ENCODE assay signal across 31 cellular contexts in the genomic region with DNA sequence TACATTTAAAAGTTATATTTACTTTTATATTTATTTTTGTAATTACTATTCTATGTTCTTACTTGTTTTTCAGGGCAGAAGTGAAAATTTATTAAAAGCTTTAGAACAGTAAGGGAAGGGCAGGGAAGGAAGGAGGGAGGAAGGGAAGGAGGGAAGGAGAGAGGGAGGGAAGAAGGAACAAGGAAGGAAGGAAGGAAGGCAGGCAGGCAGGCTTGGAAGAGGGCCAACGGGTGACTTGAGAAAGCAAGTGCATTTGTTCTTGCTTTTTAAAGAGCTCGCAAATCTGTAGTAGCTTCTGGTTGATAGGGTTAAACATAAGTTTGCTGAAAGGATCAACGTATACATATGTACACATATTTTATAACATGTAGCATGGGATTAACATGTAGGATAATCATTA.
"Had no signal": no experiment of that assay in that cellular context is flagged by ENCODE, and none has a peak within 500 bp of the region (broad histone marks: within the 10 kb centered on the region; RNA-seq: fewer than 3 reads in every experiment).

No MANE protein-coding gene starts in this region.

- DNase-seq: activated CD4-positive, alpha-beta memory T cell treated with anti-CD3 and anti-CD28 coated beads, Interleukin-2, amount 10 ng/mL, durations not matched to agents 7 days and 5 days; activated CD4-positive, alpha-beta T cell treated with anti-CD3 and anti-CD28 coated beads for 36 hours; activated CD4-positive, alpha-beta T cell treated with anti-CD3 and anti-CD28 coated beads, Interleukin-2, amount 10 ng/mL, durations not matched to agents 24 days and 14 days; activated CD4-positive, alpha-beta T cell treated with anti-CD3 and anti-CD28 coated beads, Interleukin-2, amount 50 U/mL, for 4 hours; activated CD4-positive, CD25-positive, alpha-beta regulatory T cell; activated CD4-positive, CD25-positive, alpha-beta regulatory T cell treated with anti-CD3 and anti-CD28 coated beads, Interleukin-2, amount 50 U/mL, for 72 hours; activated effector memory CD4-positive, alpha-beta T cell treated with anti-CD3 and anti-CD28 coated beads, Interleukin-2, amount 50 U/mL, for 16 hours; activated naive CD4-positive, alpha-beta T cell treated with anti-CD3 and anti-CD28 coated beads for 36 hours; activated naive CD8-positive, alpha-beta T cell treated with anti-CD3 and anti-CD28 coated beads for 36 hours; activated naive CD8-positive, alpha-beta T cell treated with anti-CD3 and anti-CD28 coated beads, Interleukin-2, amount 50 U/mL, for 24 hours; activated T-cell treated with anti-CD3 and anti-CD28 coated beads, Interleukin-2, amount 50 U/mL, for 48 hours; adrenal gland; amygdala; aorta; body of pancreas; caudate nucleus; cortex of kidney; dermis blood vessel endothelial cell; effector CD4-positive, alpha-beta T cell; esophagus squamous epithelium; foreskin melanocyte; heart right ventricle; T1000 had no signal

- H3K36me3 ChIP-seq: adrenal gland, esophagus squamous epithelium, gastroesophageal sphincter, heart right ventricle had no signal

- H3K27ac Mint-ChIP-seq: activated CD4-positive, alpha-beta memory T cell treated with anti-CD3 and anti-CD28 coated beads, Interleukin-2, amount 10 ng/mL, durations not matched to agents 7 days and 5 days; activated CD4-positive, alpha-beta T cell treated with anti-CD3 and anti-CD28 coated beads for 36 hours; activated CD4-positive, alpha-beta T cell treated with anti-CD3 and anti-CD28 coated beads, Interleukin-2, amount 10 ng/mL, durations not matched to agents 24 days and 14 days; activated naive CD4-positive, alpha-beta T cell treated with anti-CD3 and anti-CD28 coated beads for 36 hours; activated naive CD4-positive, alpha-beta T cell treated with anti-CD3 and anti-CD28 coated beads, Interleukin-2, amount 50 U/mL, for 24 hours; activated naive CD8-positive, alpha-beta T cell treated with anti-CD3 and anti-CD28 coated beads for 36 hours; activated naive CD8-positive, alpha-beta T cell treated with anti-CD3 and anti-CD28 coated beads, Interleukin-2, amount 50 U/mL, for 24 hours; activated T-helper 1 cell treated with anti-CD3 and anti-CD28 coated beads, Interleukin-12 subunit alpha, Interleukin-12 subunit beta, Interleukin-2, Interleukin-4 antibody, amounts not matched to agents 30 ng/mL and 10 ng/mL and 1 ng/mL, durations not matched to agents 14 hours and 24 hours and 36 hours; activated T-helper 2 cell treated with anti-CD3 and anti-CD28 coated beads, Interferon-gamma antibody, Interleukin-2, Interleukin-4, amounts not matched to agents 10 μg/mL and 5 μg/mL and 100 μg/mL, durations not matched to agents 14 hours and 24 hours and 36 hours; T-helper 1 cell treated with Interleukin-12 subunit alpha and Interleukin-12 subunit beta and Interleukin-4 antibody, amounts not matched to agents 30 μg/mL and 1 μg/mL, for 36 hours; T-helper 2 cell treated with Interferon-gamma antibody and Interleukin-4, amounts not matched to agents 5 μg/mL and 100 μg/mL, for 36 hours had no signal

- H2AFZ ChIP-seq: hepatocyte had no signal

- H3K27me3 ChIP-seq: adrenal gland, body of pancreas, esophagus squamous epithelium, gastroesophageal sphincter, heart right ventricle, hepatocyte had no signal

- H3K27ac ChIP-seq: adrenal gland, body of pancreas, epithelial cell of prostate, esophagus squamous epithelium, gastroesophageal sphincter, heart right ventricle, hepatocyte had no signal

- H3K4me3 Mint-ChIP-seq: activated CD4-positive, alpha-beta memory T cell treated with anti-CD3 and anti-CD28 coated beads, Interleukin-2, amount 10 ng/mL, durations not matched to agents 7 days and 5 days; activated CD4-positive, alpha-beta T cell treated with anti-CD3 and anti-CD28 coated beads for 36 hours; activated CD4-positive, alpha-beta T cell treated with anti-CD3 and anti-CD28 coated beads, Interleukin-2, amount 10 ng/mL, durations not matched to agents 24 days and 14 days; activated naive CD4-positive, alpha-beta T cell treated with anti-CD3 and anti-CD28 coated beads for 36 hours; activated naive CD4-positive, alpha-beta T cell treated with anti-CD3 and anti-CD28 coated beads, Interleukin-2, amount 50 U/mL, for 24 hours; activated naive CD8-positive, alpha-beta T cell treated with anti-CD3 and anti-CD28 coated beads for 36 hours; activated naive CD8-positive, alpha-beta T cell treated with anti-CD3 and anti-CD28 coated beads, Interleukin-2, amount 50 U/mL, for 24 hours; activated T-helper 1 cell treated with anti-CD3 and anti-CD28 coated beads, Interleukin-12 subunit alpha, Interleukin-12 subunit beta, Interleukin-2, Interleukin-4 antibody, amounts not matched to agents 30 ng/mL and 10 ng/mL and 1 ng/mL, durations not matched to agents 14 hours and 24 hours and 36 hours; T-helper 1 cell treated with Interleukin-12 subunit alpha and Interleukin-12 subunit beta and Interleukin-4 antibody, amounts not matched to agents 30 μg/mL and 1 μg/mL, for 36 hours; T-helper 2 cell treated with Interferon-gamma antibody and Interleukin-4, amounts not matched to agents 5 μg/mL and 100 μg/mL, for 36 hours had no signal

- H3K4me1 ChIP-seq: adrenal gland, body of pancreas, esophagus squamous epithelium, gastroesophageal sphincter, heart right ventricle had no signal

- H3K36me3 Mint-ChIP-seq: activated naive CD4-positive, alpha-beta T cell treated with anti-CD3 and anti-CD28 coated beads, Interleukin-2, amount 50 U/mL, for 24 hours; activated naive CD8-positive, alpha-beta T cell treated with anti-CD3 and anti-CD28 coated beads for 36 hours had no signal

- H3K4me3 ChIP-seq: adrenal gland, body of pancreas, esophagus squamous epithelium, gastroesophageal sphincter, heart right ventricle, hepatocyte had no signal

- ATAC-seq: activated CD4-positive, alpha-beta T cell treated with anti-CD3 and anti-CD28 coated beads for 36 hours; activated naive CD8-positive, alpha-beta T cell treated with anti-CD3 and anti-CD28 coated beads, Interleukin-2, amount 50 U/mL, for 24 hours; body of pancreas; gastroesophageal sphincter; heart right ventricle had no signal

- H3K4me2 ChIP-seq: hepatocyte had no signal

- H3K4me1 Mint-ChIP-seq: activated CD4-positive, alpha-beta memory T cell treated with anti-CD3 and anti-CD28 coated beads, Interleukin-2, amount 10 ng/mL, durations not matched to agents 7 days and 5 days; activated CD4-positive, alpha-beta T cell treated with anti-CD3 and anti-CD28 coated beads for 36 hours; activated CD4-positive, alpha-beta T cell treated with anti-CD3 and anti-CD28 coated beads, Interleukin-2, amount 10 ng/mL, durations not matched to agents 24 days and 14 days; activated naive CD4-positive, alpha-beta T cell treated with anti-CD3 and anti-CD28 coated beads, Interleukin-2, amount 50 U/mL, for 24 hours; activated naive CD8-positive, alpha-beta T cell treated with anti-CD3 and anti-CD28 coated beads for 36 hours; activated naive CD8-positive, alpha-beta T cell treated with anti-CD3 and anti-CD28 coated beads, Interleukin-2, amount 50 U/mL, for 24 hours had no signal

- H3K79me2 ChIP-seq: hepatocyte had no signal

- H3K9me3 ChIP-seq: adrenal gland, body of pancreas, esophagus squamous epithelium, gastroesophageal sphincter had no signal

- H3K27me3 Mint-ChIP-seq: activated CD4-positive, alpha-beta memory T cell treated with anti-CD3 and anti-CD28 coated beads, Interleukin-2, amount 10 ng/mL, durations not matched to agents 7 days and 5 days; activated CD4-positive, alpha-beta T cell treated with anti-CD3 and anti-CD28 coated beads for 36 hours; activated CD4-positive, alpha-beta T cell treated with anti-CD3 and anti-CD28 coated beads, Interleukin-2, amount 10 ng/mL, durations not matched to agents 24 days and 14 days; activated naive CD4-positive, alpha-beta T cell treated with anti-CD3 and anti-CD28 coated beads, Interleukin-2, amount 50 U/mL, for 24 hours; activated naive CD8-positive, alpha-beta T cell treated with anti-CD3 and anti-CD28 coated beads for 36 hours; activated naive CD8-positive, alpha-beta T cell treated with anti-CD3 and anti-CD28 coated beads, Interleukin-2, amount 50 U/mL, for 24 hours had no signal
